Comparison of ENCODE assay signal across 7 cellular contexts in genomic region chr20:2752631-2753455, GRCh38. TPM values are rescaled to one million over a fixed set of nuclear protein-coding genes. Genes with fewer than 3 reads are reported as not detected.
DNase-seq lines count a peak whose midpoint lies in the region; TF ChIP-seq lines count a peak whose summit lies in the region.

No MANE protein-coding gene starts in this region.

- no peaks in the 10 kb centered on the region for H3K9me3 ChIP-seq in SJCRH30 (replicated peaks)

- no peak overlapping the region for H3K27ac Mint-ChIP-seq in nephron

- H3K27me3 ChIP-seq in SJCRH30: no peaks in the 10 kb centered on the region

- H3K4me1 ChIP-seq in SJCRH30: no peaks in the 10 kb centered on the region

- H3K9me3 Mint-ChIP-seq in nephron: no peaks in the 10 kb centered on the region

- H3K36me3 Mint-ChIP-seq in nephron (ENCODE audit: low read depth): no peaks in the 10 kb centered on the region

- DNase-seq in GM03348 (ENCODE audit: low spot score) (peak; percentile 79), LNCaP clone FGC (ENCODE audit: low read depth) (no peak), epithelial cell of proximal tubule (ENCODE audit: low read depth) (no peak), SJCRH30 (no peak), foreskin melanocyte (no peak)
- peak; percentile 49 to 63 for DNase-seq in activated CD4-positive, alpha-beta T cell treated with anti-CD3 and anti-CD28 coated beads, Interleukin-2, amount 50 U/mL, for 48 hours

- H3K27me3 Mint-ChIP-seq in nephron (ENCODE audit: low read depth): peaks cover 75% of the 10 kb centered on the region

- peak; percentile 32 for TF ChIP-seq CTCF in LNCaP clone FGC (IDR thresholded peaks at IDR 0.05; ENCODE audit: control insufficient read depth, extremely low read depth, insufficient read depth)
- peak; percentile 74 for TF ChIP-seq CTCF in epithelial cell of proximal tubule (conservative IDR thresholded peaks at IDR 0.05; ENCODE audit: low read depth, low read length)
- TF ChIP-seq CTCF in nephron (IDR thresholded peaks at IDR 0.05; ENCODE audit: unreplicated experiment in 3 of 3): peak; percentile 74 to 78 (median 76)

- H3K36me3 ChIP-seq in SJCRH30: no peaks in the 10 kb centered on the region

- no peak overlapping the region for H3K27ac ChIP-seq in SJCRH30

- H3K4me3 Mint-ChIP-seq in nephron: peak overlapping the region; percentile 78 to 82 (median 81)

- peaks cover 29% of the 10 kb centered on the region for H3K4me1 Mint-ChIP-seq in nephron

- H3K4me3 ChIP-seq in LNCaP clone FGC (ENCODE audit: low read depth, low read length) (peak overlapping the region; percentile 34), epithelial cell of proximal tubule (ENCODE audit: low read depth, low read length) (peak overlapping the region; percentile 33), SJCRH30 (no peak overlapping the region)

RNA-seq across cellular contexts. Expression of gene CPXM1, which starts 47.6 kb away (rescaled TPM):
- 38.1 and 39.6 TPM in 2 replicates for total RNA-seq in epithelial cell of proximal tubule
- total RNA-seq in SJCRH30 (2014; rRNA removed; shearing (Covaris generic)): 0.10 and 0.12 TPM in 2 replicates

Comparison
In these comparisons a context has a peak if more than half of its experiments do, and no peak if none do; other contexts are left out.
1. DNase-seq: peak in GM03348 (single experiment) and activated CD4-positive, alpha-beta T cell treated with anti-CD3 and anti-CD28 coated beads, Interleukin-2, amount 50 U/mL, for 48 hours (2 of 2); none in LNCaP clone FGC (single experiment), epithelial cell of proximal tubule (single experiment), SJCRH30 (0 of 2) and foreskin melanocyte (single experiment).
2. RNA of gene CPXM1, which starts 47.6 kb away (total RNA-seq): 38.1 to 39.6 TPM in epithelial cell of proximal tubule; 0.10 to 0.12 TPM in SJCRH30; every median in the first group is over 10 times any median in the second.
3. Peak in every context shown above with its lines, with median percentiles within 50 percentile points of each other: CTCF ChIP-seq.